ENCODE assay signal across 11 cellular contexts in genomic region chr5:66796306-66797292, GRCh38.
DNase-seq lines count a peak whose midpoint lies in the region; ATAC-seq and TF ChIP-seq lines count a peak whose summit lies in the region.
"Had no signal": no experiment of that assay in that cellular context is flagged by ENCODE, and none has a peak within 500 bp of the region (broad histone marks: within the 10 kb centered on the region; RNA-seq: fewer than 3 reads in every experiment).

No MANE protein-coding gene starts in this region.

- H3K9me3 ChIP-seq in A673 (ENCODE audit: low read depth, low read length, poor library complexity, severe bottlenecking) = no peaks in the 10 kb centered on the region

- H3K4me3 ChIP-seq in A673 (ENCODE audit: low read depth, low read length, poor library complexity, severe bottlenecking) (no peak overlapping the region), fibroblast of the aortic adventitia (ENCODE audit: low read depth, low read length) (no peak overlapping the region)

- no peaks in the 10 kb centered on the region for H3K4me1 ChIP-seq in A673 (ENCODE audit: insufficient read depth, low read length, poor library complexity, severe bottlenecking)

- CTCF ChIA-PET in A673 (lab: Charles Lee) = no interaction called here

- 0 out of 2 replicates have a peak, but pooled peaks have one; percentile 17 for TF ChIP-seq CTCF in A673 (conservative IDR thresholded peaks at IDR 0.05; ENCODE audit: low read depth, low read length)
- TF ChIP-seq CTCF in GM12873 (IDR thresholded peaks at IDR 0.05; ENCODE audit: insufficient read depth, low read depth, low read length, missing control alignments) = peak; percentile 11
- peak; percentile 53 for TF ChIP-seq CTCF in fibroblast of the aortic adventitia (IDR thresholded peaks at IDR 0.05; ENCODE audit: insufficient read depth, low read length)

- H3K36me3 ChIP-seq in A673 (ENCODE audit: insufficient read depth, low read length, poor library complexity, severe bottlenecking) = no peaks in the 10 kb centered on the region

- no peak overlapping the region for H3K27ac ChIP-seq in A673 (ENCODE audit: low read depth, low read length, poor library complexity, severe bottlenecking)

- no peaks in the 10 kb centered on the region for H3K27me3 ChIP-seq in A673 (replicated peaks; ENCODE audit: insufficient read depth, low read depth, low read length, poor library complexity)

- intact Hi-C loops in A673 (cut with micrococcal nuclease; ENCODE audit: unreplicated experiment) = no loop called here

- BruUV-seq in A673 (replicated peaks; lab: Mats Ljungman, UMichigan) = no TSS peak

- DNase-seq in A673 (ENCODE audit: low spot score) (peak; percentile 4), RKO (ENCODE audit: low spot score) (peak; percentile 6), fibroblast of the aortic adventitia (ENCODE audit: low read depth) (peak; percentile 20), HK-2 (ENCODE audit: unreplicated experiment) (no peak)
- no peak for DNase-seq in activated CD8-positive, alpha-beta memory T cell treated with anti-CD3 and anti-CD28 coated beads, Interleukin-2, amount 50 U/mL, for 4 hours
- DNase-seq: activated T-cell treated with anti-CD3 and anti-CD28 coated beads, Interleukin-2, amount 50 U/mL, for 72 hours; MV-4-11; stimulated activated CD4-positive, alpha-beta T cell treated with anti-CD3 and anti-CD28 coated beads, Interleukin-12 subunit alpha, Interleukin-12 subunit beta, amount 100 ng/mL, for 4 hours had no signal

- POLR2A ChIA-PET in A673 (lab: Charles Lee; ENCODE audit: low non-redundant PET) = no interaction called here

- ATAC-seq in HG03097 (IDR thresholded peaks at IDR 0.05; ENCODE audit: low FRiP score, unreplicated experiment) (no peak), HG03520 (IDR thresholded peaks at IDR 0.05; ENCODE audit: unreplicated experiment) (no peak)
- ATAC-seq: activated T-cell treated with anti-CD3 and anti-CD28 coated beads, Interleukin-2, amount 50 U/mL, for 72 hours had no signal

Comparison
In these comparisons a context has a peak if more than half of its experiments do, and no peak if none do; other contexts are left out.
1. DNase-seq: peak in A673 (single experiment), RKO (single experiment) and fibroblast of the aortic adventitia (single experiment); none in HK-2 (single experiment) and activated CD8-positive, alpha-beta memory T cell treated with anti-CD3 and anti-CD28 coated beads, Interleukin-2, amount 50 U/mL, for 4 hours (single experiment).
2. Peak in every context shown above with its lines, with median percentiles within 50 percentile points of each other: CTCF ChIP-seq.